In the genomic region with DNA sequence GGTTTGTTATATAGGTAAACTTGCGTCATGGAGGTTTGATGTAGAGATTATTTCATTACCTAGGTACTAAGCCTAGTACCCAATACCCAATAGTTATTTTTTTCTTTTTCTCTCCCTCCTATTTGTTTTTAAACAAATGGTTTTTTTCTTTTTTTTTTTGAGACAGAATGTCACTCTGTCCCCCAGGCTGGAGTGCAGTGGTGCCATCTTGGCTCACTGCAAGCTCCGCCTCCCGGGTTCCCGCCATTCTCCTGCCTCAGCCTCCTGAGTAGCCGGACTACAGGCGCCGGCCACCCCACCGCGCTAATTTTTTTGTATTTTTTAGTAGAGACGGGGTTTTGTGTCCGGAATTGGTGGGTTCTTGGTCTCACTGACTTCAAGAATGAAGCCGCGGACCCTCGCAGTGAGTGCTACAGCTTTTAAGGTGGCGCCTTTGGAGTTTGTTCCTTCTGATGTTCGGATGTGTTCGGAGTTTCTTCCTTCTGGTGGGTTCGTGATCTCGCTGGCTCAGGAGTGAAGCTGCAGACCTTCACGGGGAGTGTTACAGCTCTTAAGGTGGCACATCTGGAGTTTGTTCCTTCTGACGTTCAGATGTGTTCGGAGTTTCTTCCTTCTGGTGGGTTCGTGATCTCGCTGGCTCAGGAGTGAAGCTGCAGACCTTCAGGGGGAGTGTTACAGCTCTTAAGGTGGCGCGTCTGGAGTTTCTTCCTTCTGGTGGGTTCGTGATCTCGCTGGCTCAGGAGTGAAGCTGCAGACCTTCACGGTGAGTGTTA, we compare ENCODE assay signal across 8 cellular contexts.
A peak's percentile ranks its signal among the peaks of the same experiment; 100 is the strongest.
DNase-seq lines count a peak whose midpoint lies in the region; ATAC-seq and TF ChIP-seq lines count a peak whose summit lies in the region.
"Not testable (repeated sequence)": the region's sequence is repeated elsewhere in the genome, so short reads cannot be mapped to it uniquely, and the experiment has no call there.

No MANE protein-coding gene starts in this region.

- not testable (repeated sequence) for TF ChIP-seq CTCF in spleen (IDR thresholded peaks at IDR 0.05 in 8 of 11, conservative IDR thresholded peaks at IDR 0.05 in 3 of 11)

- H3K4me3 Mint-ChIP-seq in T-cell = peak overlapping the region; percentile 83 to 91 (median 85)

- H3K27me3 Mint-ChIP-seq in T-cell = not testable (repeated sequence)

- in situ Hi-C loops in ACHN (cut with HindIII; ENCODE audit: low pct_ligation_motif_present, low pct_unique_long_range_greater_than_20kb, low sequenced_read_pairs) = not testable (repeated sequence)

- CTCF ChIA-PET in T-cell (lab: Charles Lee) = interaction anchor here (0.6 to 0.7 kb wide), 4 partner anchors 15 to 1914 kb away, joined by 3 to 4 read pairs (median 3); no protein-coding TSS in a partner anchor

- H3K4me1 ChIP-seq in spleen = not testable (repeated sequence)

- not testable (repeated sequence) for H3K27me3 ChIP-seq in spleen (replicated peaks in 1 of 7)

- peak overlapping the region; percentile 77 to 94 for H3K27ac Mint-ChIP-seq in T-cell

- H3K9me3 ChIP-seq in spleen = peaks cover 0 to 16% (median 1%) of the 10 kb centered on the region in 8 donors

- peak overlapping the region in 6 of 8 donors; percentile 18 to 64 (median 28) for H3K4me3 ChIP-seq in spleen

- not testable (repeated sequence) for H3K4me1 Mint-ChIP-seq in T-cell

- H3K9me3 Mint-ChIP-seq in T-cell = not testable (repeated sequence)

- DNase-seq in ACHN (peak; percentile 33), T-cell (peak in 7 of 34 experiments; percentile 2 to 21 (median 5)), glomerular visceral epithelial cell (ENCODE audit: extremely low spot score) (peak; percentile 12)
- DNase-seq in activated effector memory CD4-positive, alpha-beta T cell treated with Interleukin-2 at 50 U/mL for 16 hours = peak; percentile 1
- DNase-seq in spleen = not testable (repeated sequence)

- TF ChIP-seq POLR2A in spleen (IDR thresholded peaks at IDR 0.05) = not testable (repeated sequence)

- intact Hi-C loops in spleen (cut with DNase I; ENCODE audit: low total_unique reads) = not testable (repeated sequence)

- not testable (repeated sequence) for H3K36me3 ChIP-seq in spleen

- not testable (repeated sequence) for H3K36me3 Mint-ChIP-seq in T-cell

- peak overlapping the region in 2 of 8 donors; percentile 41 to 46 for H3K27ac ChIP-seq in spleen

- 71 to 76% (median 73%) methylated on average over 28 to 29 of the region's 29 CpGs for WGBS in spleen, 5 donors

- POLR2A ChIA-PET in T-cell (lab: Charles Lee) = not testable (repeated sequence)

- ATAC-seq in GM18520 (IDR thresholded peaks at IDR 0.05; ENCODE audit: unreplicated experiment) (peak; percentile 48), GM21528 (IDR thresholded peaks at IDR 0.05; ENCODE audit: low FRiP score, unreplicated experiment) (peak; percentile 91), HG03159 (IDR thresholded peaks at IDR 0.05; ENCODE audit: unreplicated experiment) (peak; percentile 45), T-cell (replicated peaks in 1 of 4) (peak; percentile 66 to 84 (median 78))
